In genomic region chr2:46644690-46645385, GRCh38 we compare ENCODE assay signal across 1 cellular context.
A peak's percentile ranks its signal among the peaks of the same experiment; 100 is the strongest.
TF ChIP-seq lines count a peak whose summit lies in the region.

No MANE protein-coding gene starts in this region.

TF ChIP-seq in HEK293, 187 proteins besides CTCF, POLR2A, EP300 and RAD21 (continued from another document):
- TF ChIP-seq ZBTB49 (tag by site-specific recombination; IDR thresholded peaks at IDR 0.05; ENCODE audit: low read depth) (no peak), KLF8 (tag by site-specific recombination; IDR thresholded peaks at IDR 0.05) (0 out of 2 replicates have a peak, but pooled peaks have one; percentile 30)
- TF ChIP-seq, protein P1, sequence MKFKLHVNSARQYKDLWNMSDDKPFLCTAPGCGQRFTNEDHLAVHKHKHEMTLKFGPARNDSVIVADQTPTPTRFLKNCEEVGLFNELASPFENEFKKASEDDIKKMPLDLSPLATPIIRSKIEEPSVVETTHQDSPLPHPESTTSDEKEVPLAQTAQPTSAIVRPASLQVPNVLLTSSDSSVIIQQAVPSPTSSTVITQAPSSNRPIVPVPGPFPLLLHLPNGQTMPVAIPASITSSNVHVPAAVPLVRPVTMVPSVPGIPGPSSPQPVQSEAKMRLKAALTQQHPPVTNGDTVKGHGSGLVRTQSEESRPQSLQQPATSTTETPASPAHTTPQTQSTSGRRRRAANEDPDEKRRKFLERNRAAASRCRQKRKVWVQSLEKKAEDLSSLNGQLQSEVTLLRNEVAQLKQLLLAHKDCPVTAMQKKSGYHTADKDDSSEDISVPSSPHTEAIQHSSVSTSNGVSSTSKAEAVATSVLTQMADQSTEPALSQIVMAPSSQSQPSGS (tag by site-specific recombination; IDR thresholded peaks at IDR 0.05; ENCODE audit: low read depth) = no peak
- TF ChIP-seq, protein P2, sequence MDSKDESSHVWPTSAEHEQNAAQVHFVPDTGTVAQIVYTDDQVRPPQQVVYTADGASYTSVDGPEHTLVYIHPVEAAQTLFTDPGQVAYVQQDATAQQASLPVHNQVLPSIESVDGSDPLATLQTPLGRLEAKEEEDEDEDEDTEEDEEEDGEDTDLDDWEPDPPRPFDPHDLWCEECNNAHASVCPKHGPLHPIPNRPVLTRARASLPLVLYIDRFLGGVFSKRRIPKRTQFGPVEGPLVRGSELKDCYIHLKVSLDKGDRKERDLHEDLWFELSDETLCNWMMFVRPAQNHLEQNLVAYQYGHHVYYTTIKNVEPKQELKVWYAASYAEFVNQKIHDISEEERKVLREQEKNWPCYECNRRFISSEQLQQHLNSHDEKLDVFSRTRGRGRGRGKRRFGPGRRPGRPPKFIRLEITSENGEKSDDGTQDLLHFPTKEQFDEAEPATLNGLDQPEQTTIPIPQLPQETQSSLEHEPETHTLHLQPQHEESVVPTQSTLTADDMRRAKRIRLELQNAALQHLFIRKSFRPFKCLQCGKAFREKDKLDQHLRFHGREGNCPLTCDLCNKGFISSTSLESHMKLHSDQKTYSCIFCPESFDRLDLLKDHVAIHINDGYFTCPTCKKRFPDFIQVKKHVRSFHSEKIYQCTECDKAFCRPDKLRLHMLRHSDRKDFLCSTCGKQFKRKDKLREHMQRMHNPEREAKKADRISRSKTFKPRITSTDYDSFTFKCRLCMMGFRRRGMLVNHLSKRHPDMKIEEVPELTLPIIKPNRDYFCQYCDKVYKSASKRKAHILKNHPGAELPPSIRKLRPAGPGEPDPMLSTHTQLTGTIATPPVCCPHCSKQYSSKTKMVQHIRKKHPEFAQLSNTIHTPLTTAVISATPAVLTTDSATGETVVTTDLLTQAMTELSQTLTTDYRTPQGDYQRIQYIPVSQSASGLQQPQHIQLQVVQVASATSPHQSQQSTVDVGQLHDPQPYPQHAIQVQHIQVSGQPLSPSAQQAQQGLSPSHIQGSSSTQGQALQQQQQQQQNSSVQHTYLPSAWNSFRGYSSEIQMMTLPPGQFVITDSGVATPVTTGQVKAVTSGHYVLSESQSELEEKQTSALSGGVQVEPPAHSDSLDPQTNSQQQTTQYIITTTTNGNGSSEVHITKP (tag by site-specific recombination; IDR thresholded peaks at IDR 0.05) = no peak
TF ChIP-seq in HEK293: peak in this region for 8.
